10 cellular contexts compared by ENCODE assay signal in genomic region chr18:73163236-73163635, GRCh38.
"Had no signal": no experiment of that assay in that cellular context is flagged by ENCODE, and none has a peak within 500 bp of the region (broad histone marks: within the 10 kb centered on the region; RNA-seq: fewer than 3 reads in every experiment).

No MANE protein-coding gene starts in this region.

- H3K4me3 Mint-ChIP-seq: HFFc6 had no signal

- H3K9me3 ChIP-seq: HAP-1 had no signal

- H3K9me3 Mint-ChIP-seq: HFFc6 had no signal

- H3K27ac Mint-ChIP-seq: HFFc6 had no signal

- H3K36me3 ChIP-seq: HAP-1 had no signal

- ATAC-seq: HCT116, K562 had no signal

- FAIRE-seq: HTR-8/SVneo, K562 had no signal

- DNase-seq: GM23248, GOT3, H7, HFFc6, IMR-90, KG1 had no signal

- H3K27ac ChIP-seq: GM23248 had no signal

- H3K4me3 ChIP-seq: GM23248, HAP-1, K562 had no signal

- H3K4me1 ChIP-seq: HAP-1 had no signal

- H2AFZ ChIP-seq: GM23248 had no signal
